ENCODE assay signal across 2 cellular contexts in genomic region chr22:39290248-39290720, GRCh38.
TF ChIP-seq lines count a peak whose summit lies in the region.

No MANE protein-coding gene starts in this region.

TF ChIP-seq in A549, 52 proteins besides CTCF, POLR2A, EP300 and RAD21:
- TF ChIP-seq KDM1A (IDR thresholded peaks at IDR 0.05; ENCODE audit: low read depth) (no peak), EHMT2 (IDR thresholded peaks at IDR 0.05; ENCODE audit: low read depth) (no peak), BCL3 (IDR thresholded peaks at IDR 0.05) (no peak), GATA3 (IDR thresholded peaks at IDR 0.05; ENCODE audit: borderline replicate concordance) (no peak)

TF ChIP-seq in endothelial cell of umbilical vein, 7 proteins besides CTCF, POLR2A, EP300 and RAD21:
- TF ChIP-seq JUN (IDR thresholded peaks at IDR 0.05; ENCODE audit: borderline replicate concordance, insufficient read depth, insufficient read length, low read depth) = no peak
- TF ChIP-seq FOS (IDR thresholded peaks at IDR 0.05; ENCODE audit: borderline replicate concordance, insufficient read depth, low read length) = no peak
- no peak for TF ChIP-seq GATA2 (IDR thresholded peaks at IDR 0.05; ENCODE audit: insufficient read depth, insufficient read length, low read depth, low read length)
- TF ChIP-seq EZH2 (IDR thresholded peaks at IDR 0.05; ENCODE audit: borderline replicate concordance, low read depth, low read length, severe bottlenecking) = no peak
- TF ChIP-seq, protein P1, sequence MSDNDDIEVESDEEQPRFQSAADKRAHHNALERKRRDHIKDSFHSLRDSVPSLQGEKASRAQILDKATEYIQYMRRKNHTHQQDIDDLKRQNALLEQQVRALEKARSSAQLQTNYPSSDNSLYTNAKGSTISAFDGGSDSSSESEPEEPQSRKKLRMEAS (IDR thresholded peaks at IDR 0.05; ENCODE audit: insufficient read depth, insufficient read length) = no peak
- no peak for TF ChIP-seq MYC (IDR thresholded peaks at IDR 0.05; ENCODE audit: low read depth, low read length)
- TF ChIP-seq POLR2AphosphoS5 (IDR thresholded peaks at IDR 0.05; ENCODE audit: insufficient read depth, low read depth, low read length) = no peak
